Comparison of ENCODE assay signal across 25 cellular contexts in the genomic region with DNA sequence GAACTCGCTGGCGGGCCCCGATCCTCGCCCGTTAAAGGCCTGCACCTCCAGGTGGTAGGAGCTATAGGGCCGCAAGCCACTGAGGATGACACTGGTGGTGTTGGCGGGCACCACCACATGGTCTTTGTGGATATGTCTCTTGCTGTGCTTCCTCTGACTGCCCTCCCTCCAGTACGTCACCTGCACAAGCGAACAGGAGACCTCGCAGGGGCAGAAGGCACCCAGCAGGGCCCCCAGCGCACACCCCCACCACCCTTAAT. TPM values are rescaled to one million over a fixed set of nuclear protein-coding genes. Genes with fewer than 3 reads are reported as not detected.
"Had no signal": no experiment of that assay in that cellular context is flagged by ENCODE, and none has a peak within 500 bp of the region (broad histone marks: within the 10 kb centered on the region; RNA-seq: fewer than 3 reads in every experiment).

No MANE protein-coding gene starts in this region.

- H3K4me2 ChIP-seq: KMS-11 had no signal

- H3K36me3 Mint-ChIP-seq: IgD-negative memory B cell had no signal

- H3K36me3 ChIP-seq: SJSA1 had no signal

- H3K4me1 ChIP-seq: SJSA1 had no signal

- H3K27ac ChIP-seq: HL-60, KMS-11, SJSA1, SK-N-MC had no signal

- H3K9me3 ChIP-seq: SJSA1 had no signal

- H3K9ac ChIP-seq: KMS-11 had no signal

- H3K4me3 ChIP-seq: K562, SJSA1, SK-N-MC had no signal

- DNase-seq: Kasumi-1, MM.1S, NCI-H1092 treated with DMSO at 0.1 percent for 48 hours, NCI-H1436, NCI-H187, NCI-H2029, NCI-H2081 treated with DMSO at 0.1 percent for 48 hours, NCI-H2171, NCI-H226, NCI-H446, NCI-H510A, NCI-H524 treated with DMSO at 0.1 percent for 48 hours, NCI-H69, NCI-H774, Right ventricle myocardium superior, RPMI8226, SIG-M5 had no signal

- H3K27me3 ChIP-seq: SJSA1 had no signal

- H3K27ac Mint-ChIP-seq: IgD-negative memory B cell had no signal

- H3K4me3 Mint-ChIP-seq: IgD-negative memory B cell had no signal

- FAIRE-seq: HTR-8/SVneo, K562, RCC 7860 had no signal

- ATAC-seq: K562 had no signal

- H3K9me3 Mint-ChIP-seq: IgD-negative memory B cell had no signal

RNA-seq across cellular contexts. Expression of gene AVPR2, which starts 39.2 kb away (rescaled TPM):
- total RNA-seq: K562, SJSA1 had no signal
- polyA plus RNA-seq: IgD-negative memory B cell, K562 had no signal
